ENCODE assay signal across 1 cellular context in genomic region chr2:112720785-112721184, GRCh38.
TF ChIP-seq lines count a peak whose summit lies in the region.

NT5DC4 (plus strand) TSS chr2:112721020; CDS start chr2:112721080, 60 bp downstream.

TF ChIP-seq in K562, 482 proteins besides CTCF, POLR2A, EP300 and RAD21 (continued from another document):
- no peak for TF ChIP-seq CUX1 (CRISPR knock-in tag; IDR thresholded peaks at IDR 0.05)
- TF ChIP-seq XRCC5 (IDR thresholded peaks at IDR 0.05; ENCODE audit: low read depth, low read length), result no peak
- no peak for TF ChIP-seq ZNF143 (CRISPR knock-in tag; IDR thresholded peaks at IDR 0.05)
- TF ChIP-seq BRD9 (IDR thresholded peaks at IDR 0.05; ENCODE audit: low read depth, partially characterized antibody), result no peak
- TF ChIP-seq RFX5 (IDR thresholded peaks at IDR 0.05; ENCODE audit: low read depth, low read length), result no peak
- no peak for TF ChIP-seq ZNF12 (CRISPR knock-in tag; IDR thresholded peaks at IDR 0.05)
- TF ChIP-seq E4F1 (CRISPR knock-in tag; IDR thresholded peaks at IDR 0.05; ENCODE audit: borderline replicate concordance), result no peak
- no peak for TF ChIP-seq MTA1 (IDR thresholded peaks at IDR 0.05; ENCODE audit: borderline replicate concordance)
- TF ChIP-seq UBTF (IDR thresholded peaks at IDR 0.05; ENCODE audit: borderline replicate concordance in 1 of 2, low read depth in 2 of 2, low read length in 2 of 2), result 0 out of 4 replicates have a peak, but pooled peaks of 1 of the 2 experiments have one; percentile 32
- TF ChIP-seq PRMT5 (CRISPR knock-in tag; IDR thresholded peaks at IDR 0.05), result no peak
- peak; percentile 50; the same call in 1 of the 2 replicates for TF ChIP-seq TCF3 (CRISPR knock-in tag; IDR thresholded peaks at IDR 0.05)
- TF ChIP-seq, protein P1, sequence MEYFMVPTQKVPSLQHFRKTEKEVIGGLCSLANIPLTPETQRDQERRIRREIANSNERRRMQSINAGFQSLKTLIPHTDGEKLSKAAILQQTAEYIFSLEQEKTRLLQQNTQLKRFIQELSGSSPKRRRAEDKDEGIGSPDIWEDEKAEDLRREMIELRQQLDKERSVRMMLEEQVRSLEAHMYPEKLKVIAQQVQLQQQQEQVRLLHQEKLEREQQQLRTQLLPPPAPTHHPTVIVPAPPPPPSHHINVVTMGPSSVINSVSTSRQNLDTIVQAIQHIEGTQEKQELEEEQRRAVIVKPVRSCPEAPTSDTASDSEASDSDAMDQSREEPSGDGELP (CRISPR knock-in tag; IDR thresholded peaks at IDR 0.05; ENCODE audit: borderline replicate concordance), result peak; percentile 52; the same call in 1 of the 2 replicates
- TF ChIP-seq ZBTB7A (IDR thresholded peaks at IDR 0.05; ENCODE audit: borderline replicate concordance, control insufficient read depth, low read depth, low read length), result peak; percentile 67; the same call in 1 of the 2 replicates
- peak; percentile 65 for TF ChIP-seq CBFA2T3 (IDR thresholded peaks at IDR 0.05)
- peak; percentile 74; the same call in 1 of the 2 replicates for TF ChIP-seq ZSCAN29 (IDR thresholded peaks at IDR 0.05)
- no peak for TF ChIP-seq ZNF175 (CRISPR knock-in tag; IDR thresholded peaks at IDR 0.05; ENCODE audit: low read depth)
- no peak for TF ChIP-seq LCOR (CRISPR knock-in tag; IDR thresholded peaks at IDR 0.05)
- TF ChIP-seq NCOA2 (IDR thresholded peaks at IDR 0.05; ENCODE audit: partially characterized antibody in 2 of 2), result no peak
- TF ChIP-seq SMARCA5 (IDR thresholded peaks at IDR 0.05), result no peak
- no peak for TF ChIP-seq ZNF695 (CRISPR knock-in tag; IDR thresholded peaks at IDR 0.05)
- TF ChIP-seq TBP (optimal IDR thresholded peaks at IDR 0.05; ENCODE audit: low read depth, low read length), result peak; percentile 20
- TF ChIP-seq ARID1B (IDR thresholded peaks at IDR 0.05), result peak; percentile 45; the same call in 1 of the 2 replicates
